Comparison of ENCODE assay signal across 14 cellular contexts in genomic region chr6:3794092-3794491, GRCh38.
DNase-seq lines count a peak whose midpoint lies in the region; ATAC-seq lines count a peak whose summit lies in the region.
"Had no signal": no experiment of that assay in that cellular context is flagged by ENCODE, and none has a peak within 500 bp of the region (broad histone marks: within the 10 kb centered on the region; RNA-seq: fewer than 3 reads in every experiment).

No MANE protein-coding gene starts in this region.

- DNase-seq in GM19238 (ENCODE audit: insufficient read length, low spot score): peak; percentile 44
- peak; percentile 37 for DNase-seq in pons (ENCODE audit: low spot score)
- no peak for DNase-seq in NCI-H2227 (lab: John Stamatoyannopoulos, UW; ENCODE audit: unreplicated experiment)
- no peak for DNase-seq in Ammon's horn (ENCODE audit: low spot score)
- no peak for DNase-seq in NCI-H1417 treated with DMSO at 0.1 percent for 48 hours (lab: John Stamatoyannopoulos, UW)
- DNase-seq: activated CD4-positive, CD25-positive, alpha-beta regulatory T cell; activated effector memory CD4-positive, alpha-beta T cell treated with anti-CD3 and anti-CD28 coated beads, Interleukin-2, amount 50 U/mL, for 16 hours; caudate nucleus; islet precursor cell; NCI-H2227 treated with DMSO at 0.1 percent for 48 hours; spleen had no signal

- ATAC-seq in HG02642 (IDR thresholded peaks at IDR 0.05; ENCODE audit: poor library complexity, unreplicated experiment): peak; percentile 71
- ATAC-seq in HG03469 (IDR thresholded peaks at IDR 0.05; ENCODE audit: unreplicated experiment): peak; percentile 44
- ATAC-seq: Right ventricle myocardium inferior had no signal

Comparison
In these comparisons a context has a peak if more than half of its experiments do, and no peak if none do; other contexts are left out.
1. DNase-seq: peak in GM19238 (single experiment) and pons (single experiment); none in NCI-H2227 (single experiment), Ammon's horn (single experiment) and NCI-H1417 treated with DMSO at 0.1 percent for 48 hours (single experiment).